Comparison of ENCODE assay signal across 12 cellular contexts in the genomic region with DNA sequence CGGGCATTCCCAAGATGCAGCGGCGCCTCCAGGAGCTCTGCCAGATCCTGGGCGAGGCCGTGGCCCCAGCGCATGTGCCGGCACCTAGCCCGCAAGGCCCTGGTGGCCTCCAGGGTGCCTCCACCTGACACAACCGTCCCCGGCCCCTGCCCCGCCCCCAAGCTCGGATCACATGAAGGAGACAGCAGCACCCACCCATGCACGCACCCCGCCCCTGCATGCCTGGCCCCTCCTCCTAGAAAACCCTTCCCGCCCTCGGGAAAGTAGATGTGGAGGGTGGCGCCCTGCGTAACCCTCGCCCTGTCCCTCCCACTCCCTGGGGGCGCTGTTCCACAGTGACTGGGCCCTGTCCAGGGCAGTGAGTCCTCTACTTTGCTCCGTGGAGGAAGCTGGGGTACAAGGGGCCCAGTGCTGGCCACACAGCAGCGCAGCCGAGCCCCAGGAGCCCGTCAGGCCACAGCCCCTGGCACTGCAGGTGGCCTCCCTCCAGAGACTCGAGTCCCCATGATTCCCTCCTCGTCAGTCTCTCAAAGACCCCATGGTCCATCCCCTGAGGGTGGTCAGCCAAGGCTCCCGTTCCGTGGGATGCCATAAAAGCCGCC. TPM values are rescaled to one million over a fixed set of nuclear protein-coding genes. Genes with fewer than 3 reads are reported as not detected.
A peak's percentile ranks its signal among the peaks of the same experiment; 100 is the strongest.
DNase-seq lines count a peak whose midpoint lies in the region; TF ChIP-seq lines count a peak whose summit lies in the region.
"Not testable (repeated sequence)": the region's sequence is repeated elsewhere in the genome, so short reads cannot be mapped to it uniquely, and the experiment has no call there.
"Had no signal": no experiment of that assay in that cellular context is flagged by ENCODE, and none has a peak within 500 bp of the region (broad histone marks: within the 10 kb centered on the region; RNA-seq: fewer than 3 reads in every experiment).

No MANE protein-coding gene starts in this region.

- not testable (repeated sequence) for H3K9ac ChIP-seq in H9 (ENCODE audit: extremely low read depth, insufficient read length, low read length); fibroblast of lung (ENCODE audit: insufficient read depth, low read length)

- intact Hi-C loops in testis (cut with DNase I; ENCODE audit: low total_unique reads): not testable (repeated sequence)

- not testable (repeated sequence) for H4K5ac ChIP-seq in H9 (ENCODE audit: insufficient read length, low read depth, low read length)

- not testable (repeated sequence) for H3K14ac ChIP-seq in H9 (ENCODE audit: insufficient read depth, low read length)

- H3K27ac ChIP-seq in H9 (ENCODE audit: insufficient read length, low read depth, low read length); fibroblast of lung (ENCODE audit: insufficient read depth, low read length): not testable (repeated sequence)
- H3K27ac ChIP-seq in testis: peak overlapping the region in 1 of 2 donors; percentile 50

- no CpG with 5 or more reads among the region's 29 CpGs for whole genome bisulfite sequencing in H9 (ENCODE audit: extremely low coverage, insufficient read length, low lambda C conversion rate)
- 58 to 70% methylated on average over 2 to 7 of the region's 29 CpGs for WGBS in testis, 2 donors

- not testable (repeated sequence) for H2BK12ac ChIP-seq in H9 (ENCODE audit: insufficient read length, low read depth, low read length)

- not testable (repeated sequence) for H3K79me2 ChIP-seq in H9 (ENCODE audit: insufficient read depth, low read length); fibroblast of lung (ENCODE audit: control insufficient read depth, insufficient read depth, low read length)

- not testable (repeated sequence) for H2BK20ac ChIP-seq in H9 (ENCODE audit: low read depth, low read length, poor library complexity, severe bottlenecking)

- TF ChIP-seq CTCF in H9 (conservative IDR thresholded peaks at IDR 0.05); neural crest cell (conservative IDR thresholded peaks at IDR 0.05); testis (IDR thresholded peaks at IDR 0.05): not testable (repeated sequence)
- peak in 1 of 2 donors; percentile 1 for TF ChIP-seq CTCF in fibroblast of lung (conservative IDR thresholded peaks at IDR 0.05 in 1 of 2, IDR thresholded peaks at IDR 0.05 in 1 of 2; ENCODE audit: low read depth in 1 of 2, low read length in 2 of 2)

- H3K27ac Mint-ChIP-seq in H9; neural crest cell (ENCODE audit: unreplicated experiment): not testable (repeated sequence)

- not testable (repeated sequence) for H2BK5ac ChIP-seq in H9 (ENCODE audit: insufficient read length, low read length)

- not testable (repeated sequence) for H3K4ac ChIP-seq in H9 (ENCODE audit: low read depth, low read length)

- H4K20me1 ChIP-seq in H9 (ENCODE audit: control insufficient read depth, insufficient read depth, insufficient read length); fibroblast of lung (ENCODE audit: control insufficient read depth, extremely low read depth, insufficient read depth, low read length): not testable (repeated sequence)

- not testable (repeated sequence) for H3K27me3 ChIP-seq in H9 (ENCODE audit: insufficient read depth, low read length); fibroblast of lung (ENCODE audit: control insufficient read depth, insufficient read depth, low read length); testis

- not testable (repeated sequence) for H3K18ac ChIP-seq in H9 (ENCODE audit: insufficient read length, low read depth, low read length)

- not testable (repeated sequence) for H3K4me3 ChIP-seq in fibroblast of lung (replicated peaks in 1 of 4; ENCODE audit: control extremely low read depth in 1 of 4, insufficient read depth in 1 of 4, low read depth in 3 of 4, low read length in 4 of 4); testis

- H3K36me3 Mint-ChIP-seq in H9 (ENCODE audit: insufficient read depth in 1 of 3, low read depth in 3 of 3): peaks cover 0 to 10% (median 4%) of the 10 kb centered on the region in 3 experiments; a peak in 4 of 7 replicates
- not testable (repeated sequence) for H3K36me3 Mint-ChIP-seq in neural crest cell (ENCODE audit: low read depth)

- not testable (repeated sequence) for H2AK5ac ChIP-seq in H9 (ENCODE audit: insufficient read length, low read length)

- H4K8ac ChIP-seq in H9 (replicated peaks; ENCODE audit: insufficient read length, low read depth, low read length): not testable (repeated sequence)

- H2AFZ ChIP-seq in H9 (ENCODE audit: low read length); fibroblast of lung (ENCODE audit: low read length): not testable (repeated sequence)

- not testable (repeated sequence) for H3K4me1 ChIP-seq in H9 (ENCODE audit: insufficient read depth, low read length); fibroblast of lung (ENCODE audit: control insufficient read depth, extremely low read depth, insufficient read depth, low read length); testis

- not testable (repeated sequence) for H2BK120ac ChIP-seq in H9 (ENCODE audit: low read depth, low read length, poor library complexity, severe bottlenecking)

- H3K9me3 Mint-ChIP-seq in H9: peaks cover 58 to 78% of the 10 kb centered on the region in 2 experiments
- H3K9me3 Mint-ChIP-seq in neural crest cell: not testable (repeated sequence)

- not testable (repeated sequence) for H3K36me3 ChIP-seq in fibroblast of lung (ENCODE audit: control insufficient read depth, insufficient read depth, low read length); testis (ENCODE audit: low read depth, missing control alignments)

- H3K4me2 ChIP-seq in H9 (ENCODE audit: insufficient read depth, insufficient read length, low read length): peak overlapping the region; percentile 73
- not testable (repeated sequence) for H3K4me2 ChIP-seq in fibroblast of lung (ENCODE audit: extremely low read depth, insufficient read depth, low read length)

- H3T11ph ChIP-seq in H9 (ENCODE audit: low read length): not testable (repeated sequence)

- H4K91ac ChIP-seq in H9 (ENCODE audit: insufficient read length, low read depth, low read length): not testable (repeated sequence)

- DNase-seq in AG08396 (ENCODE audit: low spot score): peak; percentile 23
- DNase-seq in H9: peak; percentile 87
- peak; percentile 55 for DNase-seq in NCI-H345 (lab: John Stamatoyannopoulos, UW)
- DNase-seq in amniotic epithelial cell (ENCODE audit: low read depth): peak; percentile 54
- DNase-seq in fibroblast of lung (ENCODE audit: low read depth in 2 of 2): peak; percentile 11 to 69
- peak; percentile 81 for DNase-seq in islet precursor cell
- not testable (repeated sequence) for DNase-seq in neural crest cell (ENCODE audit: low read depth, low spot score)
- peak; percentile 84 for DNase-seq in testis

- H3K23me2 ChIP-seq in H9 (ENCODE audit: insufficient read length, low read depth, low read length, poor library complexity, severe bottlenecking): not testable (repeated sequence)

- not testable (repeated sequence) for TF ChIP-seq POLR2A in testis (IDR thresholded peaks at IDR 0.05)

- not testable (repeated sequence) for H3K79me1 ChIP-seq in H9 (ENCODE audit: insufficient read depth, low read depth, low read length, poor library complexity, severe bottlenecking)

- H3K4me3 Mint-ChIP-seq in H9 (peak overlapping the region; percentile 59 to 76), neural crest cell (peak overlapping the region; percentile 31)

- not testable (repeated sequence) for H3K9me3 ChIP-seq in H9 (ENCODE audit: control insufficient read depth, low read depth, low read length); fibroblast of lung (ENCODE audit: control insufficient read depth, insufficient read depth, low read depth, low read length); testis

- H3K23ac ChIP-seq in H9 (ENCODE audit: insufficient read length, low read depth, low read length): not testable (repeated sequence)

- not testable (repeated sequence) for H2BK15ac ChIP-seq in H9 (ENCODE audit: low read depth, low read length)

- H3K56ac ChIP-seq in H9 (ENCODE audit: insufficient read length, low read depth, low read length): not testable (repeated sequence)

- H3K27me3 Mint-ChIP-seq in H9 (ENCODE audit: low read depth); neural crest cell (ENCODE audit: low read depth): not testable (repeated sequence)

- H3K4me1 Mint-ChIP-seq in H9, neural crest cell: not testable (repeated sequence)

RNA-seq across cellular contexts. Expression of gene ABCD1, which starts 19.1 kb away (rescaled TPM):
- total RNA-seq in H9 (2021) (10.2 and 11.1 TPM in 2 replicates), fibroblast of lung (6.9 and 12.7 TPM in 2 replicates), neural crest cell (6.0 and 6.6 TPM in 2 replicates), testis (100 to 1,000 TPM in 1 of 2 donors, 10 to 100 TPM in 1; 84.4 to 112 TPM)
- polyA plus RNA-seq in fibroblast of lung (4.0 and 4.6 TPM in 2 replicates), testis (ENCODE audit: insufficient read depth, low read depth, low replicate concordance) (34.3 TPM)
- polyA plus RNA-seq in fibroblast of lung (2012): 10.7 and 14.4 TPM in 2 replicates
- polyA minus RNA-seq in fibroblast of lung (ENCODE audit: low replicate concordance): 12.1 and 13.0 TPM in 2 replicates

RNA-seq across cellular contexts. Expression of gene BCAP31, which starts 19.5 kb away (rescaled TPM):
- total RNA-seq in H9 (2021) (138 and 140 TPM in 2 replicates), fibroblast of lung (94.8 and 133 TPM in 2 replicates), neural crest cell (117 and 118 TPM in 2 replicates), testis (100 to 1,000 TPM; 149 to 153 TPM)
- polyA plus RNA-seq in fibroblast of lung (94.0 and 114 TPM in 2 replicates), testis (ENCODE audit: insufficient read depth, low read depth, low replicate concordance) (222 TPM)
- polyA plus RNA-seq in fibroblast of lung (2012): 138 and 160 TPM in 2 replicates
- polyA minus RNA-seq in fibroblast of lung (ENCODE audit: low replicate concordance): 160 and 202 TPM in 2 replicates

RNA-seq across cellular contexts. Expression of gene PLXNB3, which starts 20.3 kb away (rescaled TPM):
- total RNA-seq in H9 (2021): 1.8 and 1.9 TPM in 2 replicates
- 1.0 and 4.3 TPM in 2 replicates for total RNA-seq in fibroblast of lung
- polyA plus RNA-seq in fibroblast of lung: 1.6 and 1.9 TPM in 2 replicates
- polyA plus RNA-seq in fibroblast of lung (2012): 2.6 and 3.4 TPM in 2 replicates
- polyA minus RNA-seq in fibroblast of lung (ENCODE audit: low replicate concordance): 8.6 and 9.2 TPM in 2 replicates
- total RNA-seq in neural crest cell: 15.7 and 16.2 TPM in 2 replicates
- 10 to 100 TPM; 49.3 to 57.9 TPM for total RNA-seq in testis
- 28.0 TPM for polyA plus RNA-seq in testis (ENCODE audit: insufficient read depth, low read depth, low replicate concordance)

RNA-seq across cellular contexts. Expression of gene SRPK3, which starts 37.1 kb away (rescaled TPM):
- total RNA-seq in H9 (2021) (not detected in 2 replicates), fibroblast of lung (0.51 and 0.83 TPM in 2 replicates), neural crest cell (0.14 and 0.30 TPM in 2 replicates), testis (1 to 10 TPM in 1 of 2 donors, under 1 TPM in 1; 0.62 to 2.2 TPM)
- polyA plus RNA-seq in fibroblast of lung (0.15 and 0.40 TPM in 2 replicates), testis (ENCODE audit: insufficient read depth, low read depth, low replicate concordance) (1.3 TPM)
- 0.26 and 0.31 TPM in 2 replicates for polyA plus RNA-seq in fibroblast of lung (2012)
- polyA minus RNA-seq in fibroblast of lung (ENCODE audit: low replicate concordance): 4.6 TPM in 1 of 2 replicates, not detected in the other
- total RNA-seq: activated CD8-positive, alpha-beta memory T cell treated with anti-CD3 and anti-CD28 coated beads, Interleukin-2, amount 10 ng/mL, durations not matched to agents 7 days and 5 days; glomerular endothelial cell; T-helper 17 cell had no signal
- polyA plus RNA-seq: liver had no signal

RNA-seq across cellular contexts. Expression of gene IDH3G, which starts 50.5 kb away (rescaled TPM):
- 43.2 and 47.1 TPM in 2 replicates for total RNA-seq in H9 (2021)
- total RNA-seq in fibroblast of lung: 37.8 and 44.6 TPM in 2 replicates
- polyA plus RNA-seq in fibroblast of lung: 55.7 and 72.2 TPM in 2 replicates
- 63.3 and 92.4 TPM in 2 replicates for polyA plus RNA-seq in fibroblast of lung (2012)
- polyA minus RNA-seq in fibroblast of lung (ENCODE audit: low replicate concordance): 157 and 297 TPM in 2 replicates
- 50.2 and 52.6 TPM in 2 replicates for total RNA-seq in neural crest cell
- 10 to 100 TPM; 74.9 to 83.1 TPM for total RNA-seq in testis
- polyA plus RNA-seq in testis (ENCODE audit: insufficient read depth, low read depth, low replicate concordance): 52.4 TPM
